Comparison of ENCODE assay signal across 21 cellular contexts in the genomic region with DNA sequence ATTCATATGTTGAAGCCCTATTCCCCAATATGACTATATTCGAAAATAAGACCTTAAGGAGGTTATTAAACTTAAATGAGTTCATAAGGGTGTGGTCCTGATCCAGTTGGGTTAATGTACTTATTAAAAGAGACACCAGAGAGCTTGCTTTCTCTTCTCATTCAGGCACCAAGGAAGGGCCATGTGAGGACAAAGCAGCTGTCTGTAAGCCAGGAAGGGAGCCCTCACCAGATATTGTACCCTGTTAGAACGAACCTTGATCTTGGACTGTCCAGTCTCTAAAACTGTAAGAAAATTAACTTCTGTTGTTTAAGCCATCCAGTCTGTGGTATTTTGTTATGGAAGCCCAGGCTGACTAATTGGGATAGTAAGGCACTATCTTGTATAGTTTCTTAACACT. TPM values are rescaled to one million over a fixed set of nuclear protein-coding genes. Genes with fewer than 3 reads are reported as not detected.
A peak's percentile ranks its signal among the peaks of the same experiment; 100 is the strongest.
DNase-seq lines count a peak whose midpoint lies in the region; ATAC-seq and TF ChIP-seq lines count a peak whose summit lies in the region.
"Had no signal": no experiment of that assay in that cellular context is flagged by ENCODE, and none has a peak within 500 bp of the region (broad histone marks: within the 10 kb centered on the region; RNA-seq: fewer than 3 reads in every experiment).

No MANE protein-coding gene starts in this region.

- peaks cover 2% of the 10 kb centered on the region for H3K36me3 Mint-ChIP-seq in activated CD8-positive, alpha-beta memory T cell treated with anti-CD3 and anti-CD28 coated beads, Interleukin-2, amount 10 ng/mL, durations not matched to agents 7 days and 5 days
- H3K36me3 Mint-ChIP-seq in nephron (ENCODE audit: low read depth), result no peaks in the 10 kb centered on the region
- H3K36me3 Mint-ChIP-seq: CD4-positive, alpha-beta memory T cell had no signal

- no peak for DNase-seq in activated CD8-positive, alpha-beta memory T cell treated with anti-CD3 and anti-CD28 coated beads, Interleukin-2, amount 10 ng/mL, durations not matched to agents 7 days and 5 days
- no peak for DNase-seq in activated CD8-positive, alpha-beta memory T cell treated with anti-CD3 and anti-CD28 coated beads for 24 hours
- DNase-seq in MM.1S (no peak), anterior cingulate cortex (lab: John Stamatoyannopoulos, UW) (no peak)
- DNase-seq in activated T-cell treated with anti-CD3 and anti-CD28 coated beads, Interleukin-2, amount 50 U/mL, for 48 hours, result no peak
- DNase-seq: activated CD4-positive, alpha-beta T cell treated with anti-CD3 and anti-CD28 coated beads, Interleukin-2, amount 50 U/mL, for 48 hours; amniotic stem cell; CD4-positive, alpha-beta memory T cell; central memory CD4-positive, alpha-beta T cell; DMS79 treated with DMSO at 0.1 percent for 48 hours; left ventricle myocardium superior; NCI-H1436; RPMI8226; stimulated activated naive CD8-positive, alpha-beta T cell treated with anti-CD3 and anti-CD28 coated beads, Interleukin-15, Interleukin-2, amounts not matched to agents 100 U/mL and 50 U/mL, for 24 hours had no signal

- H3K27ac ChIP-seq in MM.1S (ENCODE audit: low read length), result peak overlapping the region; percentile 27; the same call in 1 of the 2 replicates
- H3K27ac ChIP-seq: esophagus muscularis mucosa, parathyroid adenoma, tibial nerve had no signal

- peaks cover 11% of the 10 kb centered on the region for H3K4me1 Mint-ChIP-seq in activated CD8-positive, alpha-beta memory T cell treated with anti-CD3 and anti-CD28 coated beads, Interleukin-2, amount 10 ng/mL, durations not matched to agents 7 days and 5 days
- H3K4me1 Mint-ChIP-seq in nephron, result no peaks in the 10 kb centered on the region

- TF ChIP-seq CTCF in MM.1S (IDR thresholded peaks at IDR 0.05; ENCODE audit: low read length) (no peak), nephron (IDR thresholded peaks at IDR 0.05; ENCODE audit: unreplicated experiment in 3 of 3) (no peak)

- peaks cover 2% of the 10 kb centered on the region for H3K9me3 Mint-ChIP-seq in activated CD8-positive, alpha-beta memory T cell treated with anti-CD3 and anti-CD28 coated beads, Interleukin-2, amount 10 ng/mL, durations not matched to agents 7 days and 5 days (ENCODE audit: low read depth)
- H3K9me3 Mint-ChIP-seq in nephron, result no peaks in the 10 kb centered on the region
- H3K9me3 Mint-ChIP-seq: CD4-positive, alpha-beta memory T cell had no signal

- H3K9ac ChIP-seq in MM.1S (ENCODE audit: low read length), result peak overlapping the region; percentile 32; the same call in 1 of the 2 replicates
- H3K9ac ChIP-seq: parathyroid adenoma had no signal

- H3K27me3 Mint-ChIP-seq in activated CD8-positive, alpha-beta memory T cell treated with anti-CD3 and anti-CD28 coated beads, Interleukin-2, amount 10 ng/mL, durations not matched to agents 7 days and 5 days, result peaks cover 7% of the 10 kb centered on the region
- H3K27me3 Mint-ChIP-seq in nephron (ENCODE audit: low read depth), result peaks cover 8% of the 10 kb centered on the region

- H3K9me2 ChIP-seq in MM.1S (replicated peaks; ENCODE audit: insufficient read depth, low read length), result no peaks in the 10 kb centered on the region

- no peak overlapping the region for H3K4me3 Mint-ChIP-seq in activated CD8-positive, alpha-beta memory T cell treated with anti-CD3 and anti-CD28 coated beads, Interleukin-2, amount 10 ng/mL, durations not matched to agents 7 days and 5 days
- H3K4me3 Mint-ChIP-seq in nephron, result no peak overlapping the region
- H3K4me3 Mint-ChIP-seq: activated T-helper 1 cell treated with anti-CD3 and anti-CD28 coated beads, Interleukin-12 subunit alpha, Interleukin-12 subunit beta, Interleukin-2, Interleukin-4 antibody, amounts not matched to agents 30 ng/mL and 10 ng/mL and 1 ng/mL, durations not matched to agents 14 hours and 24 hours and 36 hours had no signal

- H2AFZ ChIP-seq in MM.1S (ENCODE audit: low read length), result peak overlapping the region; percentile 64
- H2AFZ ChIP-seq: parathyroid adenoma had no signal

- CTCF ChIA-PET in activated CD8-positive, alpha-beta memory T cell treated with anti-CD3 and anti-CD28 coated beads, Interleukin-2, amount 10 ng/mL, durations not matched to agents 7 days and 5 days (lab: Charles Lee), result interaction anchor here (1.2 kb wide), 1 partner anchor 17 kb away, joined by 3 read pairs; no protein-coding TSS in a partner anchor

- no peak for ATAC-seq in activated CD8-positive, alpha-beta memory T cell treated with anti-CD3 and anti-CD28 coated beads, Interleukin-2, amount 10 ng/mL, durations not matched to agents 7 days and 5 days
- peak; percentile 4 for ATAC-seq in GM21528 (IDR thresholded peaks at IDR 0.05; ENCODE audit: low FRiP score, unreplicated experiment)
- ATAC-seq in GM19452 (IDR thresholded peaks at IDR 0.05; ENCODE audit: unreplicated experiment), result no peak
- ATAC-seq: left ventricle myocardium superior had no signal

- H4K20me1 ChIP-seq in MM.1S (ENCODE audit: insufficient read depth, low read length), result no peaks in the 10 kb centered on the region

- no peaks in the 10 kb centered on the region for H3K27me3 ChIP-seq in MM.1S (replicated peaks; ENCODE audit: insufficient read depth, low read length)
- H3K27me3 ChIP-seq: tibial nerve had no signal

- no peaks in the 10 kb centered on the region for H3K36me3 ChIP-seq in MM.1S (replicated peaks; ENCODE audit: insufficient read depth, low read length)
- H3K36me3 ChIP-seq: esophagus muscularis mucosa, tibial nerve had no signal

- H3K79me2 ChIP-seq in MM.1S (ENCODE audit: low read length), result no peaks in the 10 kb centered on the region
- H3K79me2 ChIP-seq: parathyroid adenoma had no signal

- no peaks in the 10 kb centered on the region for H3K9me3 ChIP-seq in MM.1S (replicated peaks; ENCODE audit: insufficient read depth, low read length)
- H3K9me3 ChIP-seq: esophagus muscularis mucosa, tibial nerve had no signal

- H3K27ac Mint-ChIP-seq in activated CD8-positive, alpha-beta memory T cell treated with anti-CD3 and anti-CD28 coated beads, Interleukin-2, amount 10 ng/mL, durations not matched to agents 7 days and 5 days, result peak overlapping the region; percentile 20
- H3K27ac Mint-ChIP-seq in nephron, result peak overlapping the region; percentile 31 to 97 (median 94)

- peaks cover 14% of the 10 kb centered on the region for H3K4me1 ChIP-seq in MM.1S (ENCODE audit: low read length)
- H3K4me1 ChIP-seq: esophagus muscularis mucosa, parathyroid adenoma, tibial nerve had no signal

- H3F3A ChIP-seq in MM.1S (ENCODE audit: insufficient read depth, low read length), result no peaks in the 10 kb centered on the region; the same call in 1 of the 2 replicates

- H3K4me2 ChIP-seq in MM.1S (ENCODE audit: low read depth, low read length), result peak overlapping the region; percentile 71

- H3K4me3 ChIP-seq in MM.1S (ENCODE audit: low read length), result peak overlapping the region; percentile 41
- H3K4me3 ChIP-seq: esophagus muscularis mucosa, tibial nerve had no signal

RNA-seq across cellular contexts. Expression of gene YTHDC1, which starts 9.1 kb away (rescaled TPM):
- 10 to 100 TPM; 70.7 to 76.6 TPM for total RNA-seq in activated CD8-positive, alpha-beta memory T cell treated with anti-CD3 and anti-CD28 coated beads, Interleukin-2, amount 10 ng/mL, durations not matched to agents 7 days and 5 days
